15 cellular contexts compared by ENCODE assay signal in genomic region chr6:2579241-2579761, GRCh38.
DNase-seq lines count a peak whose midpoint lies in the region; TF ChIP-seq lines count a peak whose summit lies in the region.
"Had no signal": no experiment of that assay in that cellular context is flagged by ENCODE, and none has a peak within 500 bp of the region (broad histone marks: within the 10 kb centered on the region; RNA-seq: fewer than 3 reads in every experiment).

No MANE protein-coding gene starts in this region.

- H3K36me3 Mint-ChIP-seq in chondrocyte (ENCODE audit: low read depth) (peaks cover under 1% of the 10 kb centered on the region), mesothelial cell of epicardium (peaks cover 2% of the 10 kb centered on the region)

- H3K27me3 Mint-ChIP-seq in chondrocyte (ENCODE audit: low read depth) (no peaks in the 10 kb centered on the region), mesothelial cell of epicardium (ENCODE audit: low read depth) (no peaks in the 10 kb centered on the region)

- no peak overlapping the region for H3K4me3 Mint-ChIP-seq in chondrocyte (ENCODE audit: unreplicated experiment)
- H3K4me3 Mint-ChIP-seq in mesothelial cell of epicardium, result no peak overlapping the region
- H3K4me3 Mint-ChIP-seq: activated naive CD4-positive, alpha-beta T cell treated with anti-CD3 and anti-CD28 coated beads for 36 hours; central memory CD8-positive, alpha-beta T cell; naive thymus-derived CD8-positive, alpha-beta T cell had no signal

- no peaks in the 10 kb centered on the region for H3K36me3 ChIP-seq in left ventricle myocardium inferior
- H3K36me3 ChIP-seq: MG63 had no signal

- DNase-seq in ELR (ENCODE audit: low read depth), result peak; percentile 7
- DNase-seq in chondrocyte (ENCODE audit: low spot score), result no peak
- DNase-seq in left ventricle myocardium inferior, result peak; percentile 21
- peak in 1 of 2 experiments; percentile 38 for DNase-seq in mesothelial cell of epicardium (ENCODE audit: low spot score in 2 of 2, unreplicated experiment in 2 of 2)
- no peak for DNase-seq in NCI-H510A (lab: John Stamatoyannopoulos, UW)
- no peak for DNase-seq in 8988T
- no peak for DNase-seq in activated effector memory CD4-positive, alpha-beta T cell treated with anti-CD3 and anti-CD28 coated beads, Interleukin-2, amount 50 U/mL, for 16 hours
- DNase-seq in NCI-H1436 (lab: John Stamatoyannopoulos, UW), result no peak
- DNase-seq: activated naive CD4-positive, alpha-beta T cell treated with anti-CD3 and anti-CD28 coated beads for 36 hours; C1 segment of cervical spinal cord; MG63; naive thymus-derived CD8-positive, alpha-beta T cell; NK-92 treated with Interleukin-12 subunit alpha and Interleukin-12 subunit beta, amount 100 ng/mL, for 24 hours had no signal

- H3K27ac Mint-ChIP-seq in chondrocyte (ENCODE audit: unreplicated experiment), result peak overlapping the region; percentile 45
- peak overlapping the region; percentile 56 for H3K27ac Mint-ChIP-seq in mesothelial cell of epicardium
- H3K27ac Mint-ChIP-seq: activated naive CD4-positive, alpha-beta T cell treated with anti-CD3 and anti-CD28 coated beads for 36 hours had no signal

- no peak overlapping the region for H3K4me3 ChIP-seq in left ventricle myocardium inferior
- H3K4me3 ChIP-seq: MG63, SK-N-MC had no signal

- H3K27ac ChIP-seq in left ventricle myocardium inferior (replicated peaks), result peak overlapping the region; percentile 53
- H3K27ac ChIP-seq: SK-N-MC had no signal

- intact Hi-C loops in left ventricle myocardium inferior (cut with micrococcal nuclease), result no loop called here

- H3K4me1 Mint-ChIP-seq in chondrocyte (ENCODE audit: low read depth), result peaks cover 21% of the 10 kb centered on the region
- peaks cover 35% of the 10 kb centered on the region for H3K4me1 Mint-ChIP-seq in mesothelial cell of epicardium
- H3K4me1 Mint-ChIP-seq: central memory CD8-positive, alpha-beta T cell; naive thymus-derived CD8-positive, alpha-beta T cell had no signal

- H3K27me3 ChIP-seq in left ventricle myocardium inferior (ENCODE audit: low read depth), result no peaks in the 10 kb centered on the region
- H3K27me3 ChIP-seq: MG63 had no signal

- H3K9me3 Mint-ChIP-seq in chondrocyte (ENCODE audit: low read depth), result peaks cover 21% of the 10 kb centered on the region
- H3K9me3 Mint-ChIP-seq in mesothelial cell of epicardium, result peaks cover 21% of the 10 kb centered on the region
- H3K9me3 Mint-ChIP-seq: central memory CD8-positive, alpha-beta T cell had no signal

- peaks cover 12% of the 10 kb centered on the region for H3K9me3 ChIP-seq in left ventricle myocardium inferior (replicated peaks)
- H3K9me3 ChIP-seq: MG63 had no signal

- TF ChIP-seq CTCF in chondrocyte (IDR thresholded peaks at IDR 0.05), result no peak
- TF ChIP-seq CTCF in left ventricle myocardium inferior (IDR thresholded peaks at IDR 0.05; ENCODE audit: borderline replicate concordance), result no peak
- no peak for TF ChIP-seq CTCF in mesothelial cell of epicardium (IDR thresholded peaks at IDR 0.05; ENCODE audit: unreplicated experiment)

- peaks cover 9% of the 10 kb centered on the region for H3K4me1 ChIP-seq in left ventricle myocardium inferior

Comparison
In these comparisons a context has a peak if more than half of its experiments do, and no peak if none do; other contexts are left out.
1. DNase-seq: peak in ELR (single experiment) and left ventricle myocardium inferior (single experiment); none in chondrocyte (single experiment), NCI-H510A (single experiment), 8988T (single experiment), activated effector memory CD4-positive, alpha-beta T cell treated with anti-CD3 and anti-CD28 coated beads, Interleukin-2, amount 50 U/mL, for 16 hours (single experiment) and NCI-H1436 (single experiment).